ENCODE assay signal across 3 cellular contexts in genomic region chr11:35995872-35996271, GRCh38.
"Had no signal": no experiment of that assay in that cellular context is flagged by ENCODE, and none has a peak within 500 bp of the region (broad histone marks: within the 10 kb centered on the region; RNA-seq: fewer than 3 reads in every experiment).

No MANE protein-coding gene starts in this region.

- H3K4me3 ChIP-seq: GM12878 had no signal

- ATAC-seq: GM12878 had no signal

- DNase-seq: GDM1, GF-D8 had no signal
